In genomic region chr9:20001058-20001457, GRCh38 we compare ENCODE assay signal across 1 cellular context.
TF ChIP-seq lines count a peak whose summit lies in the region.

No MANE protein-coding gene starts in this region.

TF ChIP-seq in H1, 55 proteins besides CTCF, POLR2A, EP300 and RAD21:
- TF ChIP-seq CBX5 (IDR thresholded peaks at IDR 0.05; ENCODE audit: low read depth, low read length) (no peak), JUND (IDR thresholded peaks at IDR 0.05; ENCODE audit: low read length) (no peak), SP1 (IDR thresholded peaks at IDR 0.05; ENCODE audit: low read depth, low read length) (no peak), MAFK (IDR thresholded peaks at IDR 0.05; ENCODE audit: low read depth, low read length) (no peak), SIX5 (IDR thresholded peaks at IDR 0.05; ENCODE audit: low read depth, low read length) (no peak), PHF8 (conservative IDR thresholded peaks at IDR 0.05; ENCODE audit: low read depth, low read length) (no peak), RXRA (IDR thresholded peaks at IDR 0.05; ENCODE audit: insufficient read depth, low read depth, low read length) (no peak), RFX5 (IDR thresholded peaks at IDR 0.05; ENCODE audit: borderline replicate concordance, low read depth, low read length) (no peak), RNF2 (IDR thresholded peaks at IDR 0.05; ENCODE audit: borderline replicate concordance, low read depth, low read length, missing control alignments, poor library complexity, severe bottlenecking) (no peak), ATF3 (IDR thresholded peaks at IDR 0.05; ENCODE audit: insufficient read depth, low read depth, low read length) (no peak), HDAC2 (IDR thresholded peaks at IDR 0.05; ENCODE audit: borderline replicate concordance in 1 of 2, low read depth in 2 of 2, low read length in 2 of 2) (no peak), NRF1 (IDR thresholded peaks at IDR 0.05; ENCODE audit: low read depth, low read length) (no peak), SUZ12 (IDR thresholded peaks at IDR 0.05; ENCODE audit: low read length) (no peak), ZNF274 (IDR thresholded peaks at IDR 0.05; ENCODE audit: borderline replicate concordance, extremely low read depth, low read length) (no peak), SIN3A (conservative IDR thresholded peaks at IDR 0.05 in 1 of 2, IDR thresholded peaks at IDR 0.05 in 1 of 2; ENCODE audit: low read depth in 1 of 2, low read length in 2 of 2) (no peak), TBP (IDR thresholded peaks at IDR 0.05; ENCODE audit: low read depth, low read length) (no peak), ATF2 (IDR thresholded peaks at IDR 0.05; ENCODE audit: low read length) (no peak)
